In genomic region chr2:230226090-230226551, GRCh38 we compare ENCODE assay signal across 1 cellular context.
TF ChIP-seq lines count a peak whose summit lies in the region.

No MANE protein-coding gene starts in this region.

TF ChIP-seq in GM12878, 131 proteins besides CTCF, POLR2A, EP300 and RAD21 (continues in another document):
- peak; percentile 35 for TF ChIP-seq SKIL (IDR thresholded peaks at IDR 0.05; ENCODE audit: low read depth, poor library complexity, severe bottlenecking)
- TF ChIP-seq SRF (IDR thresholded peaks at IDR 0.05; ENCODE audit: low read depth in 2 of 2, low read length in 2 of 2): peak in 1 of 2 experiments; percentile 43; a peak in 1 of 4 replicates
- TF ChIP-seq RFX5 (IDR thresholded peaks at IDR 0.05; ENCODE audit: low read depth, low read length): no peak
- peak; percentile 48 for TF ChIP-seq MLLT1 (IDR thresholded peaks at IDR 0.05)
- no peak for TF ChIP-seq TCF12 (IDR thresholded peaks at IDR 0.05; ENCODE audit: low read depth, low read length)
- peak; percentile 39 for TF ChIP-seq ZNF687 (IDR thresholded peaks at IDR 0.05)
- peak; percentile 24 for TF ChIP-seq MEF2B (IDR thresholded peaks at IDR 0.05; ENCODE audit: partially characterized antibody, poor library complexity, severe bottlenecking)
- no peak for TF ChIP-seq MYC (IDR thresholded peaks at IDR 0.05; ENCODE audit: insufficient read depth, insufficient read length, insufficient replicate concordance, low read length, severe bottlenecking)
- peak; percentile 25; the same call in 1 of the 2 replicates for TF ChIP-seq ZNF217 (IDR thresholded peaks at IDR 0.05)
- TF ChIP-seq HCFC1 (IDR thresholded peaks at IDR 0.05; ENCODE audit: low read length): no peak
- peak; percentile 40 for TF ChIP-seq ATF7 (IDR thresholded peaks at IDR 0.05; ENCODE audit: low read depth)
- TF ChIP-seq BCL11A (IDR thresholded peaks at IDR 0.05; ENCODE audit: low read depth, low read length): peak; percentile 59; the same call in 1 of the 2 replicates
- peak; percentile 59 for TF ChIP-seq FOXM1 (IDR thresholded peaks at IDR 0.05; ENCODE audit: low read depth, low read length)
- peak; percentile 35; the same call in 1 of the 2 replicates for TF ChIP-seq MXI1 (IDR thresholded peaks at IDR 0.05; ENCODE audit: low read depth, low read length)
- TF ChIP-seq RCOR1 (conservative IDR thresholded peaks at IDR 0.05; ENCODE audit: low read depth, low read length): peak; percentile 90; the same call in 1 of the 2 replicates
- peak; percentile 70 for TF ChIP-seq ATF2 (IDR thresholded peaks at IDR 0.05; ENCODE audit: low read length)
- TF ChIP-seq TAF1 (IDR thresholded peaks at IDR 0.05; ENCODE audit: borderline replicate concordance, low read depth, low read length): peak; percentile 46; the same call in 1 of the 2 replicates
- TF ChIP-seq JUND (IDR thresholded peaks at IDR 0.05; ENCODE audit: low read depth, low read length): no peak
- no peak; the same call in 1 of the 2 replicates for TF ChIP-seq REST (IDR thresholded peaks at IDR 0.05; ENCODE audit: low read depth, low read length)
- peak; percentile 71 for TF ChIP-seq RUNX3 (IDR thresholded peaks at IDR 0.05; ENCODE audit: low read length)
- no peak for TF ChIP-seq PML (IDR thresholded peaks at IDR 0.05; ENCODE audit: low read length)
- peak in 1 of 2 experiments; percentile 75; a peak in 1 of 4 replicates for TF ChIP-seq ETV6 (conservative IDR thresholded peaks at IDR 0.05 in 1 of 2, IDR thresholded peaks at IDR 0.05 in 1 of 2; ENCODE audit: borderline replicate concordance in 1 of 2, low read depth in 1 of 2)
- TF ChIP-seq CBX5 (IDR thresholded peaks at IDR 0.05; ENCODE audit: low read depth): 0 out of 2 replicates have a peak, but pooled peaks have one; percentile 62
- TF ChIP-seq SMAD5 (IDR thresholded peaks at IDR 0.05; ENCODE audit: low read depth): no peak
- TF ChIP-seq SPI1 (IDR thresholded peaks at IDR 0.05; ENCODE audit: borderline replicate concordance, insufficient read depth, low read depth, low read length): peak; percentile 99
- TF ChIP-seq CEBPB (IDR thresholded peaks at IDR 0.05; ENCODE audit: borderline replicate concordance in 1 of 2, low read depth in 2 of 2, low read length in 2 of 2): no peak
- peak; percentile 41 to 64 for TF ChIP-seq IKZF2 (IDR thresholded peaks at IDR 0.05)
- TF ChIP-seq BACH1 (IDR thresholded peaks at IDR 0.05; ENCODE audit: borderline replicate concordance): peak; percentile 53; the same call in 1 of the 2 replicates
- no peak for TF ChIP-seq CHD1 (IDR thresholded peaks at IDR 0.05; ENCODE audit: low read depth, low read length)
- TF ChIP-seq POU2F2 (IDR thresholded peaks at IDR 0.05; ENCODE audit: borderline replicate concordance, low read depth, low read length): peak; percentile 22; the same call in 1 of the 3 replicates
- TF ChIP-seq STAT1 (conservative IDR thresholded peaks at IDR 0.05): no peak
- TF ChIP-seq NR2C1 (IDR thresholded peaks at IDR 0.05): peak; percentile 84
- TF ChIP-seq IRF5 (IDR thresholded peaks at IDR 0.05; ENCODE audit: borderline replicate concordance): no peak
- no peak for TF ChIP-seq NR2C2 (IDR thresholded peaks at IDR 0.05; ENCODE audit: borderline replicate concordance, control insufficient read depth, insufficient read length, low read depth)
- peak; percentile 87 for TF ChIP-seq NFIC (IDR thresholded peaks at IDR 0.05; ENCODE audit: low read depth, low read length)
- TF ChIP-seq DPF2 (IDR thresholded peaks at IDR 0.05): peak; percentile 64
- TF ChIP-seq NBN (IDR thresholded peaks at IDR 0.05): 0 out of 2 replicates have a peak, but pooled peaks have one; percentile 40
- TF ChIP-seq TCF7 (IDR thresholded peaks at IDR 0.05; ENCODE audit: borderline replicate concordance): peak; percentile 48; the same call in 1 of the 2 replicates
- no peak for TF ChIP-seq SP1 (IDR thresholded peaks at IDR 0.05; ENCODE audit: low read depth, low read length)
- TF ChIP-seq MEF2A (IDR thresholded peaks at IDR 0.05; ENCODE audit: insufficient read depth, low read depth, low read length): peak; percentile 53; the same call in 1 of the 2 replicates
- peak; percentile 90 for TF ChIP-seq IRF4 (IDR thresholded peaks at IDR 0.05; ENCODE audit: low read depth, low read length)
- peak; percentile 60 for TF ChIP-seq EED (IDR thresholded peaks at IDR 0.05; ENCODE audit: low read depth)
- no peak for TF ChIP-seq CHD2 (IDR thresholded peaks at IDR 0.05; ENCODE audit: borderline replicate concordance, low read depth, low read length)
- no peak for TF ChIP-seq TARDBP (IDR thresholded peaks at IDR 0.05; ENCODE audit: borderline replicate concordance)
- peak; percentile 77 for TF ChIP-seq NR2F1 (conservative IDR thresholded peaks at IDR 0.05)
- 0 out of 2 replicates have a peak, but pooled peaks have one; percentile 18 for TF ChIP-seq JUNB (IDR thresholded peaks at IDR 0.05)
- TF ChIP-seq PBX3 (IDR thresholded peaks at IDR 0.05; ENCODE audit: insufficient replicate concordance, low read depth, low read length): no peak
- TF ChIP-seq ZSCAN29 (IDR thresholded peaks at IDR 0.05): no peak
- TF ChIP-seq ZNF622 (IDR thresholded peaks at IDR 0.05): no peak
- TF ChIP-seq MTA2 (IDR thresholded peaks at IDR 0.05; ENCODE audit: low read depth): peak; percentile 31; the same call in 1 of the 2 replicates
- peak; percentile 71 for TF ChIP-seq CREB1 (IDR thresholded peaks at IDR 0.05; ENCODE audit: low read depth)
- TF ChIP-seq ZNF384 (IDR thresholded peaks at IDR 0.05; ENCODE audit: borderline replicate concordance, low read depth, low read length): peak; percentile 76; the same call in 1 of the 2 replicates
- TF ChIP-seq MTA3 (IDR thresholded peaks at IDR 0.05; ENCODE audit: borderline replicate concordance, low read length): peak; percentile 39; the same call in 1 of the 2 replicates
- 0 out of 4 replicates have a peak, but pooled peaks of 1 of the 2 experiments have one; percentile 18 for TF ChIP-seq BHLHE40 (IDR thresholded peaks at IDR 0.05; ENCODE audit: borderline replicate concordance in 1 of 2, low read depth in 2 of 2, low read length in 1 of 2)
